Comparison of ENCODE assay signal across 17 cellular contexts in the genomic region with DNA sequence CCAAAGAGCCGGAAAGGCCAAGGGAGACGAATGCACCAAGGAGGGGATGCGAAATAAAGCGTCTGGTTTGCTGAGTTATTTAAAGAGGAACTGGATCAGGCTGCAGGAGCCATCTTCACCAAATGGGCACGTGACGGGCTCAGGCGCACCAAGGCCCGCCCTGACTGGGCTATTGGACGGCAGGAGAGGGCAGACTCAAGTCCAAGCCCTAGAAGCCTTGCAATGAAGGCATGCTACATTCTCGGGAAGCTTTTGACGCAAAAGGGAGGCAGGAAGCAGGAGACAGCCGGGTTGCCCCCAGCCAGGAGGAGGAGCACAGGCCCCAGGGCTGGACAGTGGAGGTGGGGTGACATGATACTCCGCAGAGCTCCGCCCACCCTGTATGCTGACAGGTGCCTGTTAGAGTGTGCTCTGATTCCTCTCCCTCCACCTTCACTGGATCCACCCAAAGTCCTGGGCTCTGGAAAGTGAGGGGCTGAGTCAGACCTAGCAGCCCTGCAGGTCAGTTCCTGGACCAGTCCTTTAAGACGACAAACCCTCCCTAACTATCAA.
"Had no signal": no experiment of that assay in that cellular context is flagged by ENCODE, and none has a peak within 500 bp of the region (broad histone marks: within the 10 kb centered on the region; RNA-seq: fewer than 3 reads in every experiment).

No MANE protein-coding gene starts in this region.

- H3K27me3 Mint-ChIP-seq: naive thymus-derived CD4-positive, alpha-beta T cell; stimulated activated naive CD8-positive, alpha-beta T cell treated with anti-CD3 and anti-CD28 coated beads, Interleukin-15, Interleukin-2, amounts not matched to agents 100 ng/mL and 50 ng/mL, for 24 hours had no signal

- DNase-seq: effector CD4-positive, alpha-beta T cell; foreskin melanocyte; head of caudate nucleus; kidney glomerular epithelial cell; naive thymus-derived CD4-positive, alpha-beta T cell; nephron progenitor cell; ovary; sigmoid colon; tibial artery; upper lobe of right lung had no signal

- H3K4me3 Mint-ChIP-seq: naive thymus-derived CD4-positive, alpha-beta T cell; nephron progenitor cell; stimulated activated naive CD8-positive, alpha-beta T cell treated with anti-CD3 and anti-CD28 coated beads, Interleukin-15, Interleukin-2, amounts not matched to agents 100 ng/mL and 50 ng/mL, for 24 hours had no signal

- H3K79me2 ChIP-seq: hepatocyte had no signal

- FAIRE-seq: islet of Langerhans had no signal

- H3K4me1 ChIP-seq: sigmoid colon, tibial artery, upper lobe of right lung, vagina had no signal

- H3K4me1 Mint-ChIP-seq: naive thymus-derived CD4-positive, alpha-beta T cell had no signal

- H2AFZ ChIP-seq: hepatocyte had no signal

- H3K27ac ChIP-seq: coronary artery, hepatocyte, ovary, right atrium auricular region, sigmoid colon, skin epidermis, tibial artery, upper lobe of right lung, vagina had no signal

- H3K27ac Mint-ChIP-seq: naive thymus-derived CD4-positive, alpha-beta T cell; stimulated activated naive CD8-positive, alpha-beta T cell treated with anti-CD3 and anti-CD28 coated beads, Interleukin-15, Interleukin-2, amounts not matched to agents 100 ng/mL and 50 ng/mL, for 24 hours had no signal

- H3K36me3 ChIP-seq: ovary had no signal

- H3K9me3 Mint-ChIP-seq: naive thymus-derived CD4-positive, alpha-beta T cell; nephron progenitor cell; stimulated activated naive CD8-positive, alpha-beta T cell treated with anti-CD3 and anti-CD28 coated beads, Interleukin-15, Interleukin-2, amounts not matched to agents 100 ng/mL and 50 ng/mL, for 24 hours had no signal

- ATAC-seq: naive thymus-derived CD4-positive, alpha-beta T cell; upper lobe of right lung had no signal

- H3K4me3 ChIP-seq: coronary artery, hepatocyte, ovary, right atrium auricular region, sigmoid colon, skin epidermis, tibial artery, upper lobe of right lung, vagina had no signal

- H3K27me3 ChIP-seq: hepatocyte, ovary, right atrium auricular region, sigmoid colon, tibial artery, upper lobe of right lung, vagina had no signal

- H3K4me2 ChIP-seq: hepatocyte had no signal

- H3K9me3 ChIP-seq: ovary, right atrium auricular region, sigmoid colon, tibial artery, upper lobe of right lung, vagina had no signal
